19 cellular contexts compared by ENCODE assay signal in genomic region chr12:93390025-93390424, GRCh38. TPM values are rescaled to one million over a fixed set of nuclear protein-coding genes. Genes with fewer than 3 reads are reported as not detected.
DNase-seq lines count a peak whose midpoint lies in the region; ATAC-seq and TF ChIP-seq lines count a peak whose summit lies in the region.
"Had no signal": no experiment of that assay in that cellular context is flagged by ENCODE, and none has a peak within 500 bp of the region (broad histone marks: within the 10 kb centered on the region; RNA-seq: fewer than 3 reads in every experiment).

No MANE protein-coding gene starts in this region.

- H3K9me3 ChIP-seq in hepatocyte (ENCODE audit: low read depth), result no peaks in the 10 kb centered on the region
- H3K9me3 ChIP-seq: A549, stomach had no signal

- WGBS in hepatocyte (ENCODE audit: low lambda C conversion rate, missing lambda C conversion rate), result 69% methylated on average over 5 of the region's 5 CpGs

- no peak overlapping the region for H3K4me3 Mint-ChIP-seq in activated T-cell treated with anti-CD3 and anti-CD28 coated beads, Interleukin-2, amount 50 U/mL, for 24 hours
- H3K4me3 Mint-ChIP-seq in activated T-cell treated with anti-CD3 and anti-CD28 coated beads, Interleukin-2, amount 50 U/mL, for 4 hours, result no peak overlapping the region
- no peak overlapping the region for H3K4me3 Mint-ChIP-seq in stimulated activated effector memory CD8-positive, alpha-beta T cell treated with anti-CD3 and anti-CD28 coated beads, Interleukin-12 subunit alpha, Interleukin-12 subunit beta, amount 100 ng/mL, for 72 hours

- H4K20me1 ChIP-seq in hepatocyte (ENCODE audit: insufficient read depth, poor library complexity, severe bottlenecking), result peaks cover 82% of the 10 kb centered on the region

- H3K27me3 Mint-ChIP-seq in activated T-cell treated with anti-CD3 and anti-CD28 coated beads, Interleukin-2, amount 50 U/mL, for 24 hours, result no peaks in the 10 kb centered on the region
- H3K27me3 Mint-ChIP-seq in activated T-cell treated with anti-CD3 and anti-CD28 coated beads, Interleukin-2, amount 50 U/mL, for 4 hours (ENCODE audit: low read depth), result no peaks in the 10 kb centered on the region

- TF ChIP-seq CTCF in VCaP (conservative IDR thresholded peaks at IDR 0.05) (no peak), hepatocyte (IDR thresholded peaks at IDR 0.05; ENCODE audit: poor library complexity) (no peak)

- no peaks in the 10 kb centered on the region for H3K27me3 ChIP-seq in hepatocyte
- H3K27me3 ChIP-seq: brain microvascular endothelial cell, dorsolateral prefrontal cortex, stomach had no signal

- DNase-seq in activated T-cell treated with anti-CD3 and anti-CD28 coated beads, Interleukin-2, amount 50 U/mL, for 24 hours, result no peak
- DNase-seq in activated T-cell treated with anti-CD3 and anti-CD28 coated beads, Interleukin-2, amount 50 U/mL, for 4 hours, result no peak
- DNase-seq in hepatocyte (ENCODE audit: low spot score) (no peak), SK-N-DZ (ENCODE audit: low spot score) (no peak), NCI-H2081 treated with DMSO at 0.1 percent for 48 hours (lab: John Stamatoyannopoulos, UW) (no peak)
- DNase-seq in stimulated activated effector memory CD8-positive, alpha-beta T cell treated with anti-CD3 and anti-CD28 coated beads, Interleukin-12 subunit alpha, Interleukin-12 subunit beta, amount 100 ng/mL, for 72 hours (ENCODE audit: low spot score in 2 of 2), result no peak
- DNase-seq: activated CD4-positive, alpha-beta T cell treated with anti-CD3 and anti-CD28 coated beads for 4 hours; brain microvascular endothelial cell; dorsolateral prefrontal cortex; head of caudate nucleus; mesendoderm; NCI-H2081; PC-9; stomach had no signal

- H2AFZ ChIP-seq in hepatocyte, result no peak overlapping the region
- H2AFZ ChIP-seq: PC-9 had no signal

- H3K9me2 ChIP-seq in hepatocyte (replicated peaks; ENCODE audit: insufficient read depth), result no peaks in the 10 kb centered on the region

- peaks cover 92% of the 10 kb centered on the region for H3K79me2 ChIP-seq in hepatocyte

- no peaks in the 10 kb centered on the region for H3K9me3 Mint-ChIP-seq in activated T-cell treated with anti-CD3 and anti-CD28 coated beads, Interleukin-2, amount 50 U/mL, for 24 hours
- no peaks in the 10 kb centered on the region for H3K9me3 Mint-ChIP-seq in activated T-cell treated with anti-CD3 and anti-CD28 coated beads, Interleukin-2, amount 50 U/mL, for 4 hours
- no peaks in the 10 kb centered on the region for H3K9me3 Mint-ChIP-seq in stimulated activated effector memory CD8-positive, alpha-beta T cell treated with anti-CD3 and anti-CD28 coated beads, Interleukin-12 subunit alpha, Interleukin-12 subunit beta, amount 100 ng/mL, for 72 hours

- H3K4me3 ChIP-seq in hepatocyte, result no peak overlapping the region
- H3K4me3 ChIP-seq: A549, dorsolateral prefrontal cortex, PC-9, SK-N-MC, stomach had no signal

- H3K27ac ChIP-seq in VCaP (peak overlapping the region; percentile 62), hepatocyte (peak overlapping the region; percentile 1)
- H3K27ac ChIP-seq: A549, brain microvascular endothelial cell, PC-9 had no signal

- peaks cover 6% of the 10 kb centered on the region for H3K4me1 ChIP-seq in hepatocyte (ENCODE audit: insufficient read depth)

- no peaks in the 10 kb centered on the region for H3K36me3 ChIP-seq in hepatocyte (replicated peaks; ENCODE audit: insufficient read depth, low read depth)

- H3K36me3 Mint-ChIP-seq in activated T-cell treated with anti-CD3 and anti-CD28 coated beads, Interleukin-2, amount 50 U/mL, for 24 hours (ENCODE audit: low read depth), result peaks cover 65% of the 10 kb centered on the region
- H3K36me3 Mint-ChIP-seq in activated T-cell treated with anti-CD3 and anti-CD28 coated beads, Interleukin-2, amount 50 U/mL, for 4 hours (ENCODE audit: insufficient read depth), result peaks cover 20% of the 10 kb centered on the region
- H3K36me3 Mint-ChIP-seq in stimulated activated effector memory CD8-positive, alpha-beta T cell treated with anti-CD3 and anti-CD28 coated beads, Interleukin-12 subunit alpha, Interleukin-12 subunit beta, amount 100 ng/mL, for 72 hours, result peaks cover 40% of the 10 kb centered on the region

- ATAC-seq in activated T-cell treated with anti-CD3 and anti-CD28 coated beads, Interleukin-2, amount 50 U/mL, for 4 hours, result no peak
- ATAC-seq in stimulated activated effector memory CD8-positive, alpha-beta T cell treated with anti-CD3 and anti-CD28 coated beads, Interleukin-12 subunit alpha, Interleukin-12 subunit beta, amount 100 ng/mL, for 72 hours, result no peak
- no peak for ATAC-seq in GM18861 (IDR thresholded peaks at IDR 0.05; ENCODE audit: unreplicated experiment)
- ATAC-seq: A549, esophagus mucosa had no signal

- peak overlapping the region; percentile 43 for H3K4me2 ChIP-seq in hepatocyte
- H3K4me2 ChIP-seq: A549, PC-9 had no signal

- H3K27ac Mint-ChIP-seq in activated T-cell treated with anti-CD3 and anti-CD28 coated beads, Interleukin-2, amount 50 U/mL, for 24 hours, result peak overlapping the region; percentile 89
- peak overlapping the region; percentile 92 for H3K27ac Mint-ChIP-seq in stimulated activated effector memory CD8-positive, alpha-beta T cell treated with anti-CD3 and anti-CD28 coated beads, Interleukin-12 subunit alpha, Interleukin-12 subunit beta, amount 100 ng/mL, for 72 hours

- peaks cover 58% of the 10 kb centered on the region for H3K4me1 Mint-ChIP-seq in activated T-cell treated with anti-CD3 and anti-CD28 coated beads, Interleukin-2, amount 50 U/mL, for 24 hours (ENCODE audit: low read depth)
- peaks cover 46% of the 10 kb centered on the region for H3K4me1 Mint-ChIP-seq in activated T-cell treated with anti-CD3 and anti-CD28 coated beads, Interleukin-2, amount 50 U/mL, for 4 hours (ENCODE audit: low read depth)
- peaks cover 44% of the 10 kb centered on the region for H3K4me1 Mint-ChIP-seq in stimulated activated effector memory CD8-positive, alpha-beta T cell treated with anti-CD3 and anti-CD28 coated beads, Interleukin-12 subunit alpha, Interleukin-12 subunit beta, amount 100 ng/mL, for 72 hours

RNA-seq across cellular contexts. Expression of gene NUDT4, which starts 12.3 kb away (rescaled TPM):
- total RNA-seq in activated T-cell treated with anti-CD3 and anti-CD28 coated beads, Interleukin-2, amount 50 U/mL, for 4 hours, result 100 to 1,000 TPM in 1 of 3 donors, 10 to 100 TPM in 2; 89.7 to 108 (median 93.1) TPM
- 243 and 265 TPM in 2 replicates for total RNA-seq in hepatocyte
- 123 and 151 TPM in 2 replicates for polyA plus RNA-seq in hepatocyte
- polyA plus RNA-seq in SK-N-DZ (2014; cell fraction: cytosol; rRNA removed), result 22.7 and 23.1 TPM in 2 replicates
- polyA plus RNA-seq in SK-N-DZ (2014; cell fraction: nucleus; rRNA removed), result 7.5 and 8.7 TPM in 2 replicates

RNA-seq across cellular contexts. Expression of gene UBE2N, which starts 51.7 kb away (rescaled TPM):
- total RNA-seq in activated T-cell treated with anti-CD3 and anti-CD28 coated beads, Interleukin-2, amount 50 U/mL, for 4 hours, result 100 to 1,000 TPM; 237 to 241 (median 237) TPM
- 50.9 and 59.1 TPM in 2 replicates for total RNA-seq in hepatocyte
- polyA plus RNA-seq in hepatocyte, result 121 and 131 TPM in 2 replicates
- 101 and 116 TPM in 2 replicates for polyA plus RNA-seq in SK-N-DZ (2014; cell fraction: cytosol; rRNA removed)
- 59.6 and 62.3 TPM in 2 replicates for polyA plus RNA-seq in SK-N-DZ (2014; cell fraction: nucleus; rRNA removed)
